Comparison of ENCODE assay signal across 26 cellular contexts in the genomic region with DNA sequence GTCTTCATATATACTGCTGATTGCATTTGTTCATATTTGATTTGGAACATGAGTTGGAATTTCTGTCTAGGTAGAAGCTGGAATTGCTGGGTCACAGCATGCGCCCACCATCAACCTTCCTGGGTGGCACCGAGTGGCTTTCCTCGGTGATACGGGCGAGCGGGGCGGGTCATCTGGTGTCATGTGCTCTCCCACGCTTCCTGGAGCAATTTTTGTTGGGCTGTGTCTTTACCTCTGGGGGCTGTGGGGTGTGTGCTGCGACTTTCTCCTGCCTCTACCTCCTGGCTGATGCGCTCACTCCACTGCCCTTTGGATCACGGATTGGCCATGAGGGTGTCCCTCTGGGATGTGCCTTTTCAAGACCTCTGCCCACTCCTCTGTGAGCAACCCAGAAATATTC.
"Had no signal": no experiment of that assay in that cellular context is flagged by ENCODE, and none has a peak within 500 bp of the region (broad histone marks: within the 10 kb centered on the region; RNA-seq: fewer than 3 reads in every experiment).

No MANE protein-coding gene starts in this region.

- H3K4me3 ChIP-seq: breast epithelium, esophagus muscularis mucosa, left ventricle myocardium inferior, lung, ovary, prostate gland, suprapubic skin, tibial artery, upper lobe of right lung had no signal

- H3K36me3 ChIP-seq: breast epithelium, esophagus muscularis mucosa, left ventricle myocardium inferior, ovary, prostate gland, suprapubic skin, tibial artery, upper lobe of right lung had no signal

- H3K27me3 ChIP-seq: foreskin keratinocyte, ovary had no signal

- H3K4me3 Mint-ChIP-seq: activated CD4-positive, alpha-beta memory T cell treated with anti-CD3 and anti-CD28 coated beads for 36 hours; activated CD4-positive, alpha-beta T cell treated with anti-CD3 and anti-CD28 coated beads, Interleukin-2, amount 10 ng/mL, durations not matched to agents 24 days and 14 days; activated naive CD4-positive, alpha-beta T cell treated with anti-CD3 and anti-CD28 coated beads, Interleukin-2, amount 50 U/mL, for 24 hours; activated naive CD8-positive, alpha-beta T cell treated with anti-CD3 and anti-CD28 coated beads, Interleukin-2, amount 50 U/mL, for 24 hours; stimulated activated naive B cell treated with anti-CD40 and anti-IgM and Interleukin-4, amounts not matched to agents 10 μg/mL and 1 μg/mL and 100 μg/mL, for 72 hours; T-cell; T-helper 2 cell treated with Interferon-gamma antibody and Interleukin-4, amounts not matched to agents 5 μg/mL and 100 μg/mL, for 36 hours had no signal

- H3K4me1 Mint-ChIP-seq: activated CD4-positive, alpha-beta T cell treated with anti-CD3 and anti-CD28 coated beads, Interleukin-2, amount 10 ng/mL, durations not matched to agents 24 days and 14 days; activated naive CD8-positive, alpha-beta T cell treated with anti-CD3 and anti-CD28 coated beads, Interleukin-2, amount 50 U/mL, for 24 hours; stimulated activated naive B cell treated with anti-CD40 and anti-IgM and Interleukin-4, amounts not matched to agents 10 μg/mL and 1 μg/mL and 100 μg/mL, for 72 hours had no signal

- H3K36me3 Mint-ChIP-seq: activated CD4-positive, alpha-beta memory T cell treated with anti-CD3 and anti-CD28 coated beads for 36 hours; activated naive CD4-positive, alpha-beta T cell treated with anti-CD3 and anti-CD28 coated beads, Interleukin-2, amount 50 U/mL, for 24 hours; stimulated activated naive B cell treated with anti-CD40 and anti-IgM and Interleukin-4, amounts not matched to agents 10 μg/mL and 1 μg/mL and 100 μg/mL, for 72 hours; T-cell had no signal

- H3K27ac ChIP-seq: breast epithelium, esophagus muscularis mucosa, foreskin keratinocyte, left ventricle myocardium inferior, ovary, prostate gland, suprapubic skin, tibial artery, upper lobe of right lung, VCaP had no signal

- DNase-seq: activated CD4-positive, alpha-beta memory T cell treated with anti-CD3 and anti-CD28 coated beads for 36 hours; activated CD4-positive, alpha-beta T cell treated with anti-CD3 and anti-CD28 coated beads, Interleukin-2, amount 10 ng/mL, durations not matched to agents 24 days and 14 days; activated CD8-positive, alpha-beta memory T cell treated with anti-CD3 and anti-CD28 coated beads, Interleukin-2, amount 50 U/mL, for 4 hours; activated naive CD8-positive, alpha-beta T cell treated with anti-CD3 and anti-CD28 coated beads, Interleukin-2, amount 50 U/mL, for 24 hours; activated T-cell treated with anti-CD3 and anti-CD28 coated beads, Interleukin-2, amount 50 U/mL, for 1 hour; amygdala; dermis blood vessel endothelial cell; effector CD4-positive, alpha-beta T cell; foreskin keratinocyte; left ventricle myocardium inferior; ovary; stimulated activated CD4-positive, alpha-beta T cell treated with anti-CD3 and anti-CD28 coated beads, Interleukin-15, amount 100 ng/mL, for 24 hours; stimulated activated CD4-positive, alpha-beta T cell treated with anti-CD3 and anti-CD28 coated beads, Interleukin-2, amount 100 ng/mL, for 24 hours; stimulated activated naive B cell treated with anti-CD40 and anti-IgM and Interleukin-4, amounts not matched to agents 10 μg/mL and 1 μg/mL and 100 μg/mL, for 72 hours; T-cell; upper lobe of right lung had no signal

- H3K27me3 Mint-ChIP-seq: activated CD4-positive, alpha-beta T cell treated with anti-CD3 and anti-CD28 coated beads, Interleukin-2, amount 10 ng/mL, durations not matched to agents 24 days and 14 days; activated naive CD4-positive, alpha-beta T cell treated with anti-CD3 and anti-CD28 coated beads, Interleukin-2, amount 50 U/mL, for 24 hours; activated naive CD8-positive, alpha-beta T cell treated with anti-CD3 and anti-CD28 coated beads, Interleukin-2, amount 50 U/mL, for 24 hours had no signal

- H3K27ac Mint-ChIP-seq: activated CD4-positive, alpha-beta memory T cell treated with anti-CD3 and anti-CD28 coated beads for 36 hours; activated CD4-positive, alpha-beta T cell treated with anti-CD3 and anti-CD28 coated beads, Interleukin-2, amount 10 ng/mL, durations not matched to agents 24 days and 14 days; activated naive CD4-positive, alpha-beta T cell treated with anti-CD3 and anti-CD28 coated beads, Interleukin-2, amount 50 U/mL, for 24 hours; activated naive CD8-positive, alpha-beta T cell treated with anti-CD3 and anti-CD28 coated beads, Interleukin-2, amount 50 U/mL, for 24 hours; activated T-helper 2 cell treated with anti-CD3 and anti-CD28 coated beads, Interferon-gamma antibody, Interleukin-2, Interleukin-4, amounts not matched to agents 10 μg/mL and 5 μg/mL and 100 μg/mL, durations not matched to agents 14 hours and 24 hours and 36 hours; stimulated activated naive B cell treated with anti-CD40 and anti-IgM and Interleukin-4, amounts not matched to agents 10 μg/mL and 1 μg/mL and 100 μg/mL, for 72 hours; T-cell; T-helper 2 cell treated with Interferon-gamma antibody and Interleukin-4, amounts not matched to agents 5 μg/mL and 100 μg/mL, for 36 hours had no signal

- H3K4me1 ChIP-seq: breast epithelium, prostate gland, tibial artery, upper lobe of right lung had no signal

- H3K9me3 ChIP-seq: breast epithelium, esophagus muscularis mucosa, left ventricle myocardium inferior, ovary, prostate gland, suprapubic skin, tibial artery, upper lobe of right lung had no signal

- H3K9me3 Mint-ChIP-seq: activated CD4-positive, alpha-beta memory T cell treated with anti-CD3 and anti-CD28 coated beads for 36 hours; activated CD4-positive, alpha-beta T cell treated with anti-CD3 and anti-CD28 coated beads, Interleukin-2, amount 10 ng/mL, durations not matched to agents 24 days and 14 days; activated naive CD4-positive, alpha-beta T cell treated with anti-CD3 and anti-CD28 coated beads, Interleukin-2, amount 50 U/mL, for 24 hours; activated naive CD8-positive, alpha-beta T cell treated with anti-CD3 and anti-CD28 coated beads, Interleukin-2, amount 50 U/mL, for 24 hours; activated T-helper 2 cell treated with anti-CD3 and anti-CD28 coated beads, Interferon-gamma antibody, Interleukin-2, Interleukin-4, amounts not matched to agents 10 μg/mL and 5 μg/mL and 100 μg/mL, durations not matched to agents 14 hours and 24 hours and 36 hours; stimulated activated naive B cell treated with anti-CD40 and anti-IgM and Interleukin-4, amounts not matched to agents 10 μg/mL and 1 μg/mL and 100 μg/mL, for 72 hours; T-cell; T-helper 2 cell treated with Interferon-gamma antibody and Interleukin-4, amounts not matched to agents 5 μg/mL and 100 μg/mL, for 36 hours had no signal

- ATAC-seq: activated naive CD8-positive, alpha-beta T cell treated with anti-CD3 and anti-CD28 coated beads, Interleukin-2, amount 50 U/mL, for 24 hours; foreskin keratinocyte; stimulated activated naive B cell treated with anti-CD40 and anti-IgM and Interleukin-4, amounts not matched to agents 10 μg/mL and 1 μg/mL and 100 μg/mL, for 72 hours; T-cell; upper lobe of right lung had no signal
